23 cellular contexts compared by ENCODE assay signal in genomic region chr2:189880963-189881362, GRCh38.
A peak's percentile ranks its signal among the peaks of the same experiment; 100 is the strongest.
DNase-seq lines count a peak whose midpoint lies in the region; ATAC-seq, FAIRE-seq and TF ChIP-seq lines count a peak whose summit lies in the region.
"Had no signal": no experiment of that assay in that cellular context is flagged by ENCODE, and none has a peak within 500 bp of the region (broad histone marks: within the 10 kb centered on the region; RNA-seq: fewer than 3 reads in every experiment).

No MANE protein-coding gene starts in this region.

- no peak overlapping the region for H3K27ac ChIP-seq in K562 (ENCODE audit: extremely low read depth, low read depth, low read length)
- no peak overlapping the region for H3K27ac ChIP-seq in mesenchymal stem cell (ENCODE audit: low read length, poor library complexity, severe bottlenecking)
- H3K27ac ChIP-seq in effector memory CD4-positive, alpha-beta T cell (ENCODE audit: insufficient read depth, low read length, poor library complexity, severe bottlenecking) = no peak overlapping the region
- H3K27ac ChIP-seq: C4-2B had no signal

- POLR2A ChIA-PET in HEK293T (lab: Yijun Ruan, JAX) = no interaction called here
- POLR2A ChIA-PET in K562 (lab: Yijun Ruan, JAX) = interaction anchor here (1.4 kb wide), 1 partner anchor 11 kb away, joined by 5 read pairs; no protein-coding TSS in a partner anchor

- intact Hi-C loops in K562 (cut with micrococcal nuclease) = no loop called here

- H3K36me3 ChIP-seq in K562 (ENCODE audit: control insufficient read depth, insufficient read depth, low read length) = peaks cover 12% of the 10 kb centered on the region; the same call in 1 of the 3 replicates
- H3K36me3 ChIP-seq in mesenchymal stem cell (ENCODE audit: control insufficient read depth in 1 of 2, insufficient read depth in 2 of 2, low read depth in 1 of 2, low read length in 2 of 2) = peaks cover 10 to 11% of the 10 kb centered on the region in 2 experiments
- H3K36me3 ChIP-seq in effector memory CD4-positive, alpha-beta T cell (ENCODE audit: control insufficient read depth, insufficient read depth, low read length) = no peaks in the 10 kb centered on the region

- H4K91ac ChIP-seq in mesenchymal stem cell (ENCODE audit: low read length) = no peak overlapping the region

- no peak overlapping the region for H4K8ac ChIP-seq in mesenchymal stem cell (ENCODE audit: low read length)

- H2AFZ ChIP-seq in K562 (ENCODE audit: low read depth, low read length) (no peak overlapping the region), mesenchymal stem cell (ENCODE audit: low read depth, low read length) (no peak overlapping the region)

- H3K79me2 ChIP-seq in K562 (ENCODE audit: control insufficient read depth, insufficient read depth, low read length) = no peaks in the 10 kb centered on the region

- no peak overlapping the region for H2BK15ac ChIP-seq in mesenchymal stem cell (ENCODE audit: low read depth, poor library complexity, severe bottlenecking)

- no peaks in the 10 kb centered on the region; a peak in 1 of 5 replicates for H3K27me3 ChIP-seq in K562 (ENCODE audit: control insufficient read depth in 2 of 2, insufficient read depth in 2 of 2, low read length in 2 of 2)
- no peaks in the 10 kb centered on the region for H3K27me3 ChIP-seq in mesenchymal stem cell (ENCODE audit: control insufficient read depth in 1 of 2, insufficient read depth in 1 of 2, low read length in 2 of 2)
- no peaks in the 10 kb centered on the region for H3K27me3 ChIP-seq in effector memory CD4-positive, alpha-beta T cell (replicated peaks; ENCODE audit: control insufficient read depth, insufficient read depth, low read length, poor library complexity, severe bottlenecking)

- TF ChIP-seq CTCF in K562 (IDR thresholded peaks at IDR 0.05 in 2 of 3, conservative IDR thresholded peaks at IDR 0.05 in 1 of 3; ENCODE audit: insufficient read depth in 2 of 3, low read depth in 1 of 3, low read length in 3 of 3) = no peak

- CTCF ChIA-PET in HEK293T (lab: Yijun Ruan, JAX) (interaction anchor here (0.5 kb wide), 2 partner anchors 27 to 130 kb away, joined by 6 to 9 read pairs; no protein-coding TSS in a partner anchor), K562 (lab: Yijun Ruan, JAX; ENCODE audit: low intra/inter-chr PET ratio) (no interaction called here)

- H3K9ac ChIP-seq in K562 (ENCODE audit: insufficient read depth in 1 of 2, low read depth in 2 of 2, low read length in 2 of 2) (no peak overlapping the region), mesenchymal stem cell (ENCODE audit: low read length) (no peak overlapping the region)
- H3K9ac ChIP-seq: SK-N-SH had no signal

- H3K4me3 ChIP-seq in K562 (no peak overlapping the region), mesenchymal stem cell (ENCODE audit: insufficient read depth in 1 of 2, low read depth in 1 of 2, low read length in 2 of 2) (no peak overlapping the region)
- H3K4me3 ChIP-seq in effector memory CD4-positive, alpha-beta T cell (ENCODE audit: insufficient read depth, low read depth, low read length, poor library complexity, severe bottlenecking) = no peak overlapping the region

- 78% methylated on average over 4 of the region's 4 CpGs for WGBS in K562 (ENCODE audit: insufficient coverage, low coverage, missing lambda C conversion rate)
- 75% methylated on average over 2 of the region's 4 CpGs for WGBS in mesenchymal stem cell

- no peak overlapping the region for H3K4ac ChIP-seq in mesenchymal stem cell (ENCODE audit: low read depth in 1 of 2, low read length in 2 of 2)

- H3K14ac ChIP-seq in mesenchymal stem cell (ENCODE audit: low read length in 2 of 2) = no peak overlapping the region

- in situ Hi-C loops in K562 (cut with MboI) = no loop called here

- no peak for TF ChIP-seq POLR2A in K562 (conservative IDR thresholded peaks at IDR 0.05)

- no peak for TF ChIP-seq RAD21 in K562 (CRISPR knock-in tag; conservative IDR thresholded peaks at IDR 0.05 in 1 of 2, IDR thresholded peaks at IDR 0.05 in 1 of 2)

- no peak overlapping the region for H3K4me2 ChIP-seq in K562 (ENCODE audit: insufficient read depth, low read length)
- H3K4me2 ChIP-seq in mesenchymal stem cell (ENCODE audit: low read length, poor library complexity, severe bottlenecking) = no peak overlapping the region
- H3K4me2 ChIP-seq: SK-N-SH had no signal

- no peak overlapping the region for H3K23ac ChIP-seq in mesenchymal stem cell (ENCODE audit: low read length in 2 of 2)

- BruUV-seq in K562 (replicated peaks; lab: Mats Ljungman, UMichigan) = no TSS peak

- no peaks in the 10 kb centered on the region for H4K20me1 ChIP-seq in K562 (replicated peaks; ENCODE audit: control insufficient read depth, insufficient read depth, low read length)

- H3K18ac ChIP-seq in mesenchymal stem cell (ENCODE audit: low read depth in 1 of 2, low read length in 2 of 2) = no peak overlapping the region

- FAIRE-seq in K562 (lab: Jason Lieb, UNC) = no peak
- FAIRE-seq: GM12892, H1, HepG2 had no signal

- no peak overlapping the region for H2BK5ac ChIP-seq in mesenchymal stem cell (ENCODE audit: low read depth, low read length, poor library complexity, severe bottlenecking)

- H2BK12ac ChIP-seq in mesenchymal stem cell (ENCODE audit: low read length in 2 of 2) = no peak overlapping the region

- H3K4me1 ChIP-seq in K562 (replicated peaks in 1 of 2; ENCODE audit: control insufficient read depth in 2 of 2, insufficient read depth in 2 of 2, low read length in 2 of 2) = peaks cover 4 to 10% of the 10 kb centered on the region in 2 experiments; a peak in 3 of 5 replicates
- H3K4me1 ChIP-seq in mesenchymal stem cell (ENCODE audit: control insufficient read depth, insufficient read depth, low read depth, low read length) = peaks cover 3% of the 10 kb centered on the region
- H3K4me1 ChIP-seq in effector memory CD4-positive, alpha-beta T cell (ENCODE audit: control insufficient read depth, insufficient read depth, low read length, poor library complexity, severe bottlenecking) = no peaks in the 10 kb centered on the region

- TF ChIP-seq EP300 in K562 (IDR thresholded peaks at IDR 0.05; ENCODE audit: low read length) = no peak

- H3K9me3 ChIP-seq in K562 (replicated peaks; ENCODE audit: control insufficient read depth, insufficient read depth, low read depth, low read length) = no peaks in the 10 kb centered on the region
- no peaks in the 10 kb centered on the region for H3K9me3 ChIP-seq in mesenchymal stem cell (ENCODE audit: control insufficient read depth, low read length)
- H3K9me3 ChIP-seq in effector memory CD4-positive, alpha-beta T cell (ENCODE audit: control insufficient read depth, low read length) = no peaks in the 10 kb centered on the region
- H3K9me3 ChIP-seq: SK-N-SH had no signal

- DNase-seq in HEK293T (ENCODE audit: extremely low spot score) (no peak), K562 (ENCODE audit: extremely low read depth in 1 of 4, low spot score in 3 of 4) (no peak), mesenchymal stem cell (peak; percentile 18), NCI-H1048 (lab: John Stamatoyannopoulos, UW) (no peak), HT-29 (ENCODE audit: low spot score) (no peak), DMS53 (lab: John Stamatoyannopoulos, UW) (no peak)
- DNase-seq in effector memory CD4-positive, alpha-beta T cell = no peak
- DNase-seq: CD8-positive, alpha-beta T cell; DND-41; HFFc6; Kasumi-1; NCI-H1105; NCI-H1436 treated with DMSO at 0.1 percent for 48 hours; NCI-H187 treated with DMSO at 0.1 percent for 48 hours; NCI-H446; NCI-H524 treated with DMSO at 0.1 percent for 48 hours; NCI-H774; PC-3; SK-N-SH had no signal

- ATAC-seq in K562 = no peak
- ATAC-seq: CD8-positive, alpha-beta T cell; HepG2; PC-3 had no signal

- H2AK5ac ChIP-seq in mesenchymal stem cell (ENCODE audit: low read length, severe bottlenecking) = no peak overlapping the region

- H3K9me1 ChIP-seq in K562 (ENCODE audit: control insufficient read depth, insufficient read depth, low read length) = no peaks in the 10 kb centered on the region

- H3K79me1 ChIP-seq in mesenchymal stem cell (replicated peaks; ENCODE audit: low read length, poor library complexity, severe bottlenecking) = no peaks in the 10 kb centered on the region

- no peak overlapping the region for H2BK120ac ChIP-seq in mesenchymal stem cell (ENCODE audit: low read depth, low read length)

TF ChIP-seq in HEK293T, 16 proteins besides CTCF, POLR2A, EP300 and RAD21 (continues in another document):
- TF ChIP-seq FOXK2 (IDR thresholded peaks at IDR 0.05) = no peak
- no peak for TF ChIP-seq TARDBP (IDR thresholded peaks at IDR 0.05)
- TF ChIP-seq SUZ12 (IDR thresholded peaks at IDR 0.05) = no peak
- no peak for TF ChIP-seq FOXA1 (IDR thresholded peaks at IDR 0.05)
- peak; percentile 63; the same call in 1 of the 2 replicates for TF ChIP-seq CTBP1 (IDR thresholded peaks at IDR 0.05; ENCODE audit: borderline replicate concordance)
- no peak for TF ChIP-seq BHLHE40 (IDR thresholded peaks at IDR 0.05; ENCODE audit: borderline replicate concordance)
- no peak for TF ChIP-seq LEF1 (IDR thresholded peaks at IDR 0.05; ENCODE audit: borderline replicate concordance)
- no peak for TF ChIP-seq L3MBTL2 (conservative IDR thresholded peaks at IDR 0.05)
- TF ChIP-seq HDGF (IDR thresholded peaks at IDR 0.05; ENCODE audit: borderline replicate concordance) = no peak
- peak; percentile 42; the same call in 1 of the 2 replicates for TF ChIP-seq ARNT (IDR thresholded peaks at IDR 0.05)

TF ChIP-seq in K562, 482 proteins besides CTCF, POLR2A, EP300 and RAD21:
- TF ChIP-seq, protein P1, sequence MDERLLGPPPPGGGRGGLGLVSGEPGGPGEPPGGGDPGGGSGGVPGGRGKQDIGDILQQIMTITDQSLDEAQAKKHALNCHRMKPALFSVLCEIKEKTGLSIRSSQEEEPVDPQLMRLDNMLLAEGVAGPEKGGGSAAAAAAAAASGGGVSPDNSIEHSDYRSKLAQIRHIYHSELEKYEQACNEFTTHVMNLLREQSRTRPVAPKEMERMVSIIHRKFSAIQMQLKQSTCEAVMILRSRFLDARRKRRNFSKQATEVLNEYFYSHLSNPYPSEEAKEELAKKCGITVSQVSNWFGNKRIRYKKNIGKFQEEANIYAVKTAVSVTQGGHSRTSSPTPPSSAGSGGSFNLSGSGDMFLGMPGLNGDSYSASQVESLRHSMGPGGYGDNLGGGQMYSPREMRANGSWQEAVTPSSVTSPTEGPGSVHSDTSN (CRISPR knock-in tag; IDR thresholded peaks at IDR 0.05; ENCODE audit: low read depth) = no peak
- TF ChIP-seq, protein P1 (tag; conservative IDR thresholded peaks at IDR 0.05; ENCODE audit: low read depth) = 0 out of 2 replicates have a peak, but pooled peaks have one; percentile 24
- TF ChIP-seq ZNF212 (CRISPR knock-in tag; IDR thresholded peaks at IDR 0.05) = no peak
TF ChIP-seq in K562: peak in this region for 1.
